Comparison of ENCODE assay signal across 1 cellular context in the genomic region with DNA sequence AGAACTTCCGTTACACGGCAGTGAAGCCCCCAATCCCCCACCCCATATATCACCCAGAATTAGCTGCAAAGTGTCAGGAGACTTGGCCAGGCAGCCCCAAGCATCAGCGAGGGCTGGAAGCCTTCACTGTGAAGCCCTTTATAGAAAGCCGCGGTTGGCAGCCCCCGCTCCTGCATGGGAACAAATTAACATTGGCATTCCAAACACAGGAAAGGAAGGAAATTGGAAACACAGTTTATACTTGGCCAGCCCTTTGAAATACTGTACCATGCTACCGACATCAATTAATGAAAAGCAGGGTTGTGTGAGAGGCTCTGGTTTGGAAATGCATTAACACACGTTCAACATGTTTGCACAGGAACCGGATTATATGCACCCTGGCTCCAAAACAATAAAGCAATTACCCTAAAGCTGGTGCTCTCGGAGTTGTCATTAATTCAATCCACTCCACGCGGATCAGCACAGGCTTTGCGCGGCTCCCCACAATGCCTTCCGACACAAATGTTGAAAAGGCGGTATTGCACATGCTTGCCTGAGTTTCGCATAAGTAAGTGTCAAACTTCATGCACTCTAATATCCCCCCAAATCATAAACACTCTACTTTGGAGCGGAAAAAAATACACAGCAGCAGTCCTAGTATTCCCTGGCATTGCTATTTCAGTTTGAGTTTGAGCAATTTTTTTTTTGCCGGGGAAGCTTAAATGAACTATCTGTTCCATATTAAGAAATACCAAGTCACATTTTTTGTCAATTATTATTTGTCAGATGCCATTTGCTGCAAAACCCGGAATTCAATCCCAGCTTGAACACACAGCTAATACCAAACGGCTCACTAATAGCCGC.
TF ChIP-seq lines count a peak whose summit lies in the region.

No MANE protein-coding gene starts in this region.

TF ChIP-seq in GM12878, 131 proteins besides CTCF, POLR2A, EP300 and RAD21:
- TF ChIP-seq, protein P1, sequence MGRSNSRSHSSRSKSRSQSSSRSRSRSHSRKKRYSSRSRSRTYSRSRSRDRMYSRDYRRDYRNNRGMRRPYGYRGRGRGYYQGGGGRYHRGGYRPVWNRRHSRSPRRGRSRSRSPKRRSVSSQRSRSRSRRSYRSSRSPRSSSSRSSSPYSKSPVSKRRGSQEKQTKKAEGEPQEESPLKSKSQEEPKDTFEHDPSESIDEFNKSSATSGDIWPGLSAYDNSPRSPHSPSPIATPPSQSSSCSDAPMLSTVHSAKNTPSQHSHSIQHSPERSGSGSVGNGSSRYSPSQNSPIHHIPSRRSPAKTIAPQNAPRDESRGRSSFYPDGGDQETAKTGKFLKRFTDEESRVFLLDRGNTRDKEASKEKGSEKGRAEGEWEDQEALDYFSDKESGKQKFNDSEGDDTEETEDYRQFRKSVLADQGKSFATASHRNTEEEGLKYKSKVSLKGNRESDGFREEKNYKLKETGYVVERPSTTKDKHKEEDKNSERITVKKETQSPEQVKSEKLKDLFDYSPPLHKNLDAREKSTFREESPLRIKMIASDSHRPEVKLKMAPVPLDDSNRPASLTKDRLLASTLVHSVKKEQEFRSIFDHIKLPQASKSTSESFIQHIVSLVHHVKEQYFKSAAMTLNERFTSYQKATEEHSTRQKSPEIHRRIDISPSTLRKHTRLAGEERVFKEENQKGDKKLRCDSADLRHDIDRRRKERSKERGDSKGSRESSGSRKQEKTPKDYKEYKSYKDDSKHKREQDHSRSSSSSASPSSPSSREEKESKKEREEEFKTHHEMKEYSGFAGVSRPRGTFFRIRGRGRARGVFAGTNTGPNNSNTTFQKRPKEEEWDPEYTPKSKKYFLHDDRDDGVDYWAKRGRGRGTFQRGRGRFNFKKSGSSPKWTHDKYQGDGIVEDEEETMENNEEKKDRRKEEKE (IDR thresholded peaks at IDR 0.05): no peak
- TF ChIP-seq NFXL1 (IDR thresholded peaks at IDR 0.05; ENCODE audit: borderline replicate concordance) (peak; percentile 71), GATAD2B (conservative IDR thresholded peaks at IDR 0.05; ENCODE audit: low read depth) (no peak), ETV6 (conservative IDR thresholded peaks at IDR 0.05 in 1 of 2, IDR thresholded peaks at IDR 0.05 in 1 of 2; ENCODE audit: borderline replicate concordance in 1 of 2, low read depth in 1 of 2) (0 out of 4 replicates have a peak, but pooled peaks of 1 of the 2 experiments have one; percentile 25)
